ENCODE assay signal across 21 cellular contexts in genomic region chr3:194977341-194977740, GRCh38.
"Had no signal": no experiment of that assay in that cellular context is flagged by ENCODE, and none has a peak within 500 bp of the region (broad histone marks: within the 10 kb centered on the region; RNA-seq: fewer than 3 reads in every experiment).

No MANE protein-coding gene starts in this region.

- H3K27ac Mint-ChIP-seq: activated CD8-positive, alpha-beta memory T cell treated with anti-CD3 and anti-CD28 coated beads, Interleukin-2, amount 10 ng/mL, durations not matched to agents 7 days and 5 days; activated CD8-positive, alpha-beta T cell treated with anti-CD3 and anti-CD28 coated beads, Interleukin-2, amount 10 ng/mL, durations not matched to agents 7 days and 5 days; activated naive CD4-positive, alpha-beta T cell treated with anti-CD3 and anti-CD28 coated beads for 36 hours; activated naive CD8-positive, alpha-beta T cell had no signal

- H3K27ac ChIP-seq: KMS-11 had no signal

- H3K36me3 Mint-ChIP-seq: activated CD8-positive, alpha-beta memory T cell treated with anti-CD3 and anti-CD28 coated beads, Interleukin-2, amount 10 ng/mL, durations not matched to agents 7 days and 5 days had no signal

- ATAC-seq: activated CD4-positive, CD25-positive, alpha-beta regulatory T cell treated with anti-CD3 and anti-CD28 coated beads, Interleukin-2, amount 50 U/mL, for 24 hours; activated CD8-positive, alpha-beta memory T cell treated with anti-CD3 and anti-CD28 coated beads, Interleukin-2, amount 10 ng/mL, durations not matched to agents 7 days and 5 days; activated CD8-positive, alpha-beta T cell treated with anti-CD3 and anti-CD28 coated beads, Interleukin-2, amount 10 ng/mL, durations not matched to agents 7 days and 5 days; activated T-cell treated with anti-CD3 and anti-CD28 coated beads, Interleukin-2, amount 50 U/mL, for 4 hours had no signal

- H3K9ac ChIP-seq: KMS-11 had no signal

- H3K4me2 ChIP-seq: KMS-11 had no signal

- DNase-seq: activated CD4-positive, alpha-beta T cell treated with anti-CD3 and anti-CD28 coated beads for 4 hours; activated CD8-positive, alpha-beta T cell treated with anti-CD3 and anti-CD28 coated beads, Interleukin-2, amount 10 ng/mL, durations not matched to agents 7 days and 5 days; activated effector memory CD4-positive, alpha-beta T cell treated with anti-CD3 and anti-CD28 coated beads, Interleukin-2, amount 50 U/mL, for 16 hours; activated naive CD4-positive, alpha-beta T cell treated with anti-CD3 and anti-CD28 coated beads for 36 hours; activated T-cell treated with anti-CD3 and anti-CD28 coated beads, Interleukin-2, amount 50 U/mL, for 4 hours; amygdala; NCI-H1092 treated with DMSO at 0.1 percent for 48 hours; NCI-H1417 treated with DMSO at 0.1 percent for 48 hours; NCI-H1694; NCI-H2029; NCI-H2107; NCI-H2171 treated with DMSO at 0.1 percent for 48 hours; NCI-H226; NCI-H526; NCI-H82; SIG-M5; T-helper 1 cell had no signal

- H3K4me1 Mint-ChIP-seq: activated CD8-positive, alpha-beta memory T cell treated with anti-CD3 and anti-CD28 coated beads, Interleukin-2, amount 10 ng/mL, durations not matched to agents 7 days and 5 days had no signal

- H3K4me3 Mint-ChIP-seq: activated CD8-positive, alpha-beta memory T cell treated with anti-CD3 and anti-CD28 coated beads, Interleukin-2, amount 10 ng/mL, durations not matched to agents 7 days and 5 days; activated CD8-positive, alpha-beta T cell treated with anti-CD3 and anti-CD28 coated beads, Interleukin-2, amount 10 ng/mL, durations not matched to agents 7 days and 5 days; activated naive CD4-positive, alpha-beta T cell treated with anti-CD3 and anti-CD28 coated beads for 36 hours; activated naive CD8-positive, alpha-beta T cell; activated T-cell treated with anti-CD3 and anti-CD28 coated beads, Interleukin-2, amount 50 U/mL, for 4 hours had no signal
